In genomic region chr20:18722381-18722780, GRCh38 we compare ENCODE assay signal across 14 cellular contexts.
A peak's percentile ranks its signal among the peaks of the same experiment; 100 is the strongest.
DNase-seq lines count a peak whose midpoint lies in the region; ATAC-seq lines count a peak whose summit lies in the region.
"Had no signal": no experiment of that assay in that cellular context is flagged by ENCODE, and none has a peak within 500 bp of the region (broad histone marks: within the 10 kb centered on the region; RNA-seq: fewer than 3 reads in every experiment).

No MANE protein-coding gene starts in this region.

- no peak for ATAC-seq in HG03571 (IDR thresholded peaks at IDR 0.05; ENCODE audit: unreplicated experiment)
- ATAC-seq: K562, PC-3 had no signal

- DNase-seq in HCEC 1CT (peak; percentile 72), amniotic epithelial cell (ENCODE audit: low read depth) (peak; percentile 67), iris pigment epithelial cell (ENCODE audit: low read depth) (peak; percentile 12)
- DNase-seq in stimulated activated CD4-positive, alpha-beta T cell treated with anti-CD3 and anti-CD28 coated beads, Interleukin-1b, Interleukin-23, amount 100 ng/mL, for 48 hours = no peak
- no peak for DNase-seq in stimulated activated CD4-positive, alpha-beta T cell treated with anti-CD3 and anti-CD28 coated beads, Interleukin-4, amount 100 ng/mL, for 4 hours
- DNase-seq in stimulated activated CD4-positive, alpha-beta T cell treated with anti-CD3 and anti-CD28 coated beads, Interleukin-4, amount 100 ng/mL, for 24 hours = no peak
- DNase-seq: DMS153, NCI-H1092, NCI-H1694, NCI-H2107, NCI-H345, PC-3 had no signal

Comparison
In these comparisons a context has a peak if more than half of its experiments do, and no peak if none do; other contexts are left out.
1. DNase-seq: peak in HCEC 1CT (single experiment), amniotic epithelial cell (single experiment) and iris pigment epithelial cell (single experiment); none in stimulated activated CD4-positive, alpha-beta T cell treated with anti-CD3 and anti-CD28 coated beads, Interleukin-1b, Interleukin-23, amount 100 ng/mL, for 48 hours (single experiment), stimulated activated CD4-positive, alpha-beta T cell treated with anti-CD3 and anti-CD28 coated beads, Interleukin-4, amount 100 ng/mL, for 4 hours (0 of 2) and stimulated activated CD4-positive, alpha-beta T cell treated with anti-CD3 and anti-CD28 coated beads, Interleukin-4, amount 100 ng/mL, for 24 hours (single experiment).